ENCODE assay signal across 21 cellular contexts in genomic region chr11:67470337-67471002, GRCh38. TPM values are rescaled to one million over a fixed set of nuclear protein-coding genes. Genes with fewer than 3 reads are reported as not detected.
DNase-seq lines count a peak whose midpoint lies in the region; ATAC-seq and TF ChIP-seq lines count a peak whose summit lies in the region.
"Had no signal": no experiment of that assay in that cellular context is flagged by ENCODE, and none has a peak within 500 bp of the region (broad histone marks: within the 10 kb centered on the region; RNA-seq: fewer than 3 reads in every experiment).

No MANE protein-coding gene starts in this region.

- TF ChIP-seq CTCF in MCF 10A (IDR thresholded peaks at IDR 0.05; ENCODE audit: unreplicated experiment) (no peak), breast epithelium (IDR thresholded peaks at IDR 0.05) (no peak), glutamatergic neuron (IDR thresholded peaks at IDR 0.05; ENCODE audit: partially characterized antibody, unreplicated experiment) (no peak), smooth muscle cell (IDR thresholded peaks at IDR 0.05; ENCODE audit: borderline replicate concordance, insufficient read depth, poor library complexity, severe bottlenecking) (no peak)

- peak overlapping the region; percentile 95 for H3K4me3 Mint-ChIP-seq in MCF 10A (ENCODE audit: unreplicated experiment)
- H3K4me3 Mint-ChIP-seq in T-helper 17 cell: no peak overlapping the region
- peak overlapping the region; percentile 61 for H3K4me3 Mint-ChIP-seq in glutamatergic neuron (ENCODE audit: unreplicated experiment)

- no peaks in the 10 kb centered on the region for H4K20me1 ChIP-seq in smooth muscle cell (ENCODE audit: low read depth)

- H3K27ac ChIP-seq in breast epithelium: no peak overlapping the region
- no peak overlapping the region for H3K27ac ChIP-seq in smooth muscle cell (ENCODE audit: low read depth)

- H3K36me3 ChIP-seq in breast epithelium (no peaks in the 10 kb centered on the region), smooth muscle cell (ENCODE audit: low read depth) (no peaks in the 10 kb centered on the region)
- H3K36me3 ChIP-seq: HAP-1, vagina had no signal

- WGBS in smooth muscle cell (ENCODE audit: low lambda C conversion rate): 91% methylated on average over 8 of the region's 8 CpGs

- H3K27me3 Mint-ChIP-seq in MCF 10A (ENCODE audit: insufficient read depth, unreplicated experiment): no peaks in the 10 kb centered on the region
- H3K27me3 Mint-ChIP-seq in T-helper 17 cell: no peaks in the 10 kb centered on the region
- peaks cover 8% of the 10 kb centered on the region for H3K27me3 Mint-ChIP-seq in glutamatergic neuron (ENCODE audit: unreplicated experiment)

- H3K4me3 ChIP-seq in breast epithelium (no peak overlapping the region), smooth muscle cell (no peak overlapping the region)
- H3K4me3 ChIP-seq: HAP-1 had no signal

- no peak overlapping the region for H3K27ac Mint-ChIP-seq in MCF 10A (ENCODE audit: low read depth, unreplicated experiment)
- H3K27ac Mint-ChIP-seq in T-helper 17 cell: peak overlapping the region; percentile 93
- no peak overlapping the region for H3K27ac Mint-ChIP-seq in glutamatergic neuron (ENCODE audit: unreplicated experiment)

- H3K9me3 Mint-ChIP-seq in MCF 10A (ENCODE audit: unreplicated experiment): no peaks in the 10 kb centered on the region
- H3K9me3 Mint-ChIP-seq in glutamatergic neuron (ENCODE audit: unreplicated experiment): peaks cover 7% of the 10 kb centered on the region
- H3K9me3 Mint-ChIP-seq: activated T-cell treated with anti-CD3 and anti-CD28 coated beads, Interleukin-2, amount 50 U/mL, for 72 hours had no signal

- no peaks in the 10 kb centered on the region for H3F3A ChIP-seq in smooth muscle cell (ENCODE audit: low read depth)

- H3K4me1 Mint-ChIP-seq in MCF 10A (ENCODE audit: insufficient read depth, unreplicated experiment): peaks cover 8% of the 10 kb centered on the region
- peaks cover 11% of the 10 kb centered on the region for H3K4me1 Mint-ChIP-seq in T-helper 17 cell
- H3K4me1 Mint-ChIP-seq in glutamatergic neuron (ENCODE audit: low read depth, unreplicated experiment): peaks cover 4% of the 10 kb centered on the region

- no peak for ATAC-seq in T-helper 17 cell
- no peak for ATAC-seq in HG02759 (IDR thresholded peaks at IDR 0.05; ENCODE audit: unreplicated experiment)
- ATAC-seq: activated T-cell treated with anti-CD3 and anti-CD28 coated beads, Interleukin-2, amount 50 U/mL, for 72 hours; gastroesophageal sphincter had no signal

- H3K36me3 Mint-ChIP-seq in MCF 10A (ENCODE audit: insufficient read depth, unreplicated experiment): peaks cover 10% of the 10 kb centered on the region
- H3K36me3 Mint-ChIP-seq in T-helper 17 cell (ENCODE audit: low read depth): no peaks in the 10 kb centered on the region
- no peaks in the 10 kb centered on the region for H3K36me3 Mint-ChIP-seq in glutamatergic neuron (ENCODE audit: unreplicated experiment)

- TF ChIP-seq POLR2A in breast epithelium (IDR thresholded peaks at IDR 0.05): no peak

- H3K9ac ChIP-seq in smooth muscle cell (ENCODE audit: low read depth): no peak overlapping the region

- DNase-seq in MCF 10A (ENCODE audit: unreplicated experiment): no peak
- DNase-seq in breast epithelium (ENCODE audit: low spot score in 2 of 2): no peak
- DNase-seq in T-helper 17 cell: no peak
- no peak for DNase-seq in glutamatergic neuron
- no peak for DNase-seq in NCI-H1105 treated with DMSO at 0.1 percent for 48 hours (lab: John Stamatoyannopoulos, UW)
- no peak for DNase-seq in smooth muscle cell (lab: John Stamatoyannopoulos, UW; ENCODE audit: unreplicated experiment)
- DNase-seq in islet precursor cell: no peak
- DNase-seq: activated CD4-positive, CD25-positive, alpha-beta regulatory T cell treated with anti-CD3 and anti-CD28 coated beads, Interleukin-2, amount 50 U/mL, for 72 hours; activated T-cell treated with anti-CD3 and anti-CD28 coated beads, Interleukin-2, amount 50 U/mL, for 72 hours; anterior cingulate cortex; NCI-H1694 treated with DMSO at 0.1 percent for 48 hours; NCI-H446; SHP77 treated with DMSO at 0.1 percent for 48 hours had no signal

- peaks cover 4% of the 10 kb centered on the region for H3K79me2 ChIP-seq in smooth muscle cell (ENCODE audit: low read depth)

- no TSS peak for BruUV-seq in MCF 10A (replicated peaks; lab: Mats Ljungman, UMichigan)

- H3K27me3 ChIP-seq in breast epithelium: no peaks in the 10 kb centered on the region
- no peaks in the 10 kb centered on the region for H3K27me3 ChIP-seq in smooth muscle cell (ENCODE audit: low read depth)
- H3K27me3 ChIP-seq: gastroesophageal sphincter, vagina had no signal

- no peak overlapping the region for H2AFZ ChIP-seq in smooth muscle cell (ENCODE audit: low read depth)

- intact Hi-C loops in MCF 10A (cut with micrococcal nuclease) (no loop called here), breast epithelium (cut with DNase I; ENCODE audit: low total_unique reads) (no loop called here)

- H3K4me1 ChIP-seq in breast epithelium: peaks cover 4 to 5% of the 10 kb centered on the region in 2 donors
- peaks cover 4% of the 10 kb centered on the region for H3K4me1 ChIP-seq in smooth muscle cell (ENCODE audit: low read depth)

- H3K9me3 ChIP-seq in breast epithelium (no peaks in the 10 kb centered on the region), T-helper 17 cell (ENCODE audit: control insufficient read depth, low read length, poor library complexity, severe bottlenecking) (no peaks in the 10 kb centered on the region), smooth muscle cell (replicated peaks; ENCODE audit: low read depth) (no peaks in the 10 kb centered on the region)
- H3K9me3 ChIP-seq: gastroesophageal sphincter, HAP-1, vagina had no signal

- no peak overlapping the region for H3K4me2 ChIP-seq in smooth muscle cell

- POLR2A ChIA-PET in MCF 10A (lab: Yijun Ruan, JAX): interaction anchor here (0.7 to 1.9 kb wide), 3 partner anchors 13 to 35 kb away, joined by 3 to 9 read pairs (median 3); partner anchors contain the start of genes AIP and PITPNM1

- CTCF ChIA-PET in MCF 10A (lab: Yijun Ruan, JAX): interaction anchor here (0.6 to 1.2 kb wide), 4 partner anchors 30 to 114 kb away, joined by 3 to 8 read pairs (median 4); partner anchors contain the start of genes PITPNM1 and PPP1CA

RNA-seq across cellular contexts. Expression of gene TMEM134, which starts 1.4 kb away (rescaled TPM):
- total RNA-seq in MCF 10A (2022): 49.7 and 50.1 TPM in 2 replicates
- total RNA-seq in breast epithelium: 10 to 100 TPM; 37.8 to 54.2 (median 42.3) TPM
- total RNA-seq in T-helper 17 cell: 10 to 100 TPM; 48.7 to 65.6 TPM
- total RNA-seq in glutamatergic neuron (ENCODE audit: unreplicated experiment): 41.9 TPM
- 88.3 and 135 TPM in 2 replicates for total RNA-seq in smooth muscle cell
- 114 and 149 TPM in 2 replicates for polyA plus RNA-seq in smooth muscle cell

RNA-seq across cellular contexts. Expression of gene AIP, which starts 12.4 kb away (rescaled TPM):
- total RNA-seq in MCF 10A (2022) (28.7 and 30.5 TPM in 2 replicates), breast epithelium (10 to 100 TPM; 66.4 to 84.5 (median 69.8) TPM), T-helper 17 cell (100 to 1,000 TPM in 1 of 2 donors, 10 to 100 TPM in 1; 98.3 to 109 TPM), glutamatergic neuron (ENCODE audit: unreplicated experiment) (43.0 TPM), smooth muscle cell (35.3 and 36.8 TPM in 2 replicates)
- polyA plus RNA-seq in smooth muscle cell: 57.8 and 61.5 TPM in 2 replicates

RNA-seq across cellular contexts. Expression of gene CABP4, which starts 15.3 kb away (rescaled TPM):
- total RNA-seq in MCF 10A (2022): not detected in 2 replicates
- total RNA-seq in breast epithelium: 10 to 100 TPM in 1 of 3 donors, 1 to 10 TPM in 2; 3.5 to 10.7 (median 3.9) TPM
- 10 to 100 TPM in 1 of 2 donors, 1 to 10 TPM in 1; 7.5 to 12.1 TPM for total RNA-seq in T-helper 17 cell
- total RNA-seq in glutamatergic neuron (ENCODE audit: unreplicated experiment): not detected
- total RNA-seq in smooth muscle cell: not detected in 2 replicates
- 2.1 TPM in 1 of 2 replicates, not detected in the other for polyA plus RNA-seq in smooth muscle cell
- polyA plus RNA-seq: AG04450 had no signal

RNA-seq across cellular contexts. Expression of gene GPR152, which starts 17.9 kb away (rescaled TPM):
- total RNA-seq in MCF 10A (2022) (not detected in 2 replicates), breast epithelium (not detected), T-helper 17 cell (not detected), glutamatergic neuron (ENCODE audit: unreplicated experiment) (not detected), smooth muscle cell (not detected in 2 replicates)
- 0.27 and 0.71 TPM in 2 replicates for polyA plus RNA-seq in smooth muscle cell
- total RNA-seq: activated T-cell treated with anti-CD3 and anti-CD28 coated beads, Interleukin-2, amount 50 U/mL, for 72 hours; gastroesophageal sphincter; HT-29; lower leg skin; T-helper 2 cell treated with Interferon-gamma antibody and Interleukin-4, amounts not matched to agents 100 ng/mL and 5 ng/mL, for 36 hours; vagina had no signal
- polyA plus RNA-seq: AG04450 had no signal

RNA-seq across cellular contexts. Expression of gene CORO1B, which starts 27.2 kb away (rescaled TPM):
- 44.9 and 59.8 TPM in 2 replicates for total RNA-seq in MCF 10A (2022)
- 10 to 100 TPM; 73.6 to 84.3 (median 80.0) TPM for total RNA-seq in breast epithelium
- 10 to 100 TPM; 46.1 to 75.4 TPM for total RNA-seq in T-helper 17 cell
- total RNA-seq in glutamatergic neuron (ENCODE audit: unreplicated experiment): 88.8 TPM
- total RNA-seq in smooth muscle cell: 38.9 and 43.8 TPM in 2 replicates
- 84.6 and 85.8 TPM in 2 replicates for polyA plus RNA-seq in smooth muscle cell
